Comparison of ENCODE assay signal across 8 cellular contexts in genomic region chr2:63588385-63589147, GRCh38. TPM values are rescaled to one million over a fixed set of nuclear protein-coding genes. Genes with fewer than 3 reads are reported as not detected.
DNase-seq lines count a peak whose midpoint lies in the region; ATAC-seq and TF ChIP-seq lines count a peak whose summit lies in the region.

MDH1 (plus strand) TSS chr2:63588963; CDS start chr2:63589044, 81 bp downstream.
A gene with protein sequence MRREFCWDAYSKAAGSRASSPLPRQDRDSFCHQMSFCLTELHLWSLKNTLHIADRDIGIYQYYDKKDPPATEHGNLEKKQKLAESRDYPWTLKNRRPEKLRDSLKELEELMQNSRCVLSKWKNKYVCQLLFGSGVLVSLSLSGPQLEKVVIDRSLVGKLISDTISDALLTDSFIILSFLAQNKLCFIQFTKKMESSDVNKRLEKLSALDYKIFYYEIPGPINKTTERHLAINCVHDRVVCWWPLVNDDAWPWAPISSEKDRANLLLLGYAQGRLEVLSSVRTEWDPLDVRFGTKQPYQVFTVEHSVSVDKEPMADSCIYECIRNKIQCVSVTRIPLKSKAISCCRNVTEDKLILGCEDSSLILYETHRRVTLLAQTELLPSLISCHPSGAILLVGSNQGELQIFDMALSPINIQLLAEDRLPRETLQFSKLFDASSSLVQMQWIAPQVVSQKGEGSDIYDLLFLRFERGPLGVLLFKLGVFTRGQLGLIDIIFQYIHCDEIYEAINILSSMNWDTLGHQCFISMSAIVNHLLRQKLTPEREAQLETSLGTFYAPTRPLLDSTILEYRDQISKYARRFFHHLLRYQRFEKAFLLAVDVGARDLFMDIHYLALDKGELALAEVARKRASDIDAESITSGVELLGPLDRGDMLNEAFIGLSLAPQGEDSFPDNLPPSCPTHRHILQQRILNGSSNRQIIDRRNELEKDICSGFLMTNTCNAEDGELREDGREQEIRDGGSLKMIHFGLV (minus strand): TSS chr2:63588477. CDS start chr2:63588271, 206 bp downstream.

- in situ Hi-C loops in Panc1 (cut with HindIII; ENCODE audit: low pct_unique_long_range_greater_than_20kb, low sequenced_read_pairs): no loop called here

- H3K4me3 ChIP-seq in KMS-11 (IDR thresholded peaks at IDR 0.05; ENCODE audit: insufficient read depth, low read depth, low read length) (peak within 1 kb of the TSS; percentile 96), Panc1 (ENCODE audit: low read depth in 2 of 2, low read length in 2 of 2) (peak within 1 kb of the TSS; percentile 96 to 99), esophagus muscularis mucosa (peak within 1 kb of the TSS; percentile 75 to 92 (median 84)), muscle layer of colon (ENCODE audit: low read depth in 1 of 2, low read length in 2 of 2) (peak within 1 kb of the TSS; percentile 80 to 94)

- peaks cover 41% of the 10 kb centered on the region for H3K4me1 Mint-ChIP-seq in activated T-cell treated with anti-CD3 and anti-CD28 coated beads, Interleukin-2, amount 50 U/mL, for 72 hours (ENCODE audit: low read depth)

- no peaks in the 10 kb centered on the region for H3K9me3 Mint-ChIP-seq in activated T-cell treated with anti-CD3 and anti-CD28 coated beads, Interleukin-2, amount 50 U/mL, for 72 hours

- WGBS in esophagus muscularis mucosa: under 1% methylated on average over 28 of the region's 44 CpGs

- CTCF ChIA-PET in Panc1 (lab: Charles Lee): interaction anchor here (1.4 kb wide), 1 partner anchor 11 kb away, joined by 3 read pairs; no protein-coding TSS in a partner anchor

- POLR2A ChIA-PET in Panc1 (lab: Charles Lee): interaction anchor here (0.5 to 0.6 kb wide), 2 partner anchors 15 to 608 kb away, joined by 3 to 5 read pairs; no protein-coding TSS in a partner anchor

- H3K9me3 ChIP-seq in Panc1 (ENCODE audit: control insufficient read depth, insufficient read depth, low read depth, low read length): no peaks in the 10 kb centered on the region
- no peaks in the 10 kb centered on the region for H3K9me3 ChIP-seq in esophagus muscularis mucosa
- H3K9me3 ChIP-seq in muscle layer of colon (ENCODE audit: low read length): no peaks in the 10 kb centered on the region

- H3K27ac Mint-ChIP-seq in activated T-cell treated with anti-CD3 and anti-CD28 coated beads, Interleukin-2, amount 50 U/mL, for 72 hours: peak within 1 kb of the TSS; percentile 90

- no peak for TF ChIP-seq EP300 in esophagus muscularis mucosa (IDR thresholded peaks at IDR 0.05)

- no peaks in the 10 kb centered on the region for H3K27me3 ChIP-seq in KMS-11 (ENCODE audit: insufficient read depth, low read depth)
- H3K27me3 ChIP-seq in Panc1 (ENCODE audit: control insufficient read depth, insufficient read depth, low read length): no peaks in the 10 kb centered on the region
- no peaks in the 10 kb centered on the region for H3K27me3 ChIP-seq in esophagus muscularis mucosa
- H3K27me3 ChIP-seq in muscle layer of colon (ENCODE audit: control insufficient read depth in 1 of 2, insufficient read depth in 2 of 2, low read length in 2 of 2): no peaks in the 10 kb centered on the region

- H3K4me1 ChIP-seq in KMS-11 (ENCODE audit: low read depth, poor library complexity, severe bottlenecking): peaks cover 49% of the 10 kb centered on the region
- H3K4me1 ChIP-seq in Panc1 (ENCODE audit: control insufficient read depth, insufficient read depth, low read length): peaks cover 30% of the 10 kb centered on the region
- H3K4me1 ChIP-seq in esophagus muscularis mucosa: peaks cover 15 to 57% (median 54%) of the 10 kb centered on the region in 4 donors
- H3K4me1 ChIP-seq in muscle layer of colon (ENCODE audit: insufficient read depth, low read length): peaks cover 30% of the 10 kb centered on the region

- TF ChIP-seq POLR2A in esophagus muscularis mucosa (IDR thresholded peaks at IDR 0.05; ENCODE audit: low read depth): peak; percentile 7

- ATAC-seq in GM21786 (IDR thresholded peaks at IDR 0.05; ENCODE audit: unreplicated experiment) (peak; percentile 78), Panc1 (peak; percentile 97)
- peak; percentile 90 to 91 for ATAC-seq in activated T-cell treated with anti-CD3 and anti-CD28 coated beads, Interleukin-2, amount 50 U/mL, for 72 hours (replicated peaks in 1 of 2)

- H3K79me2 ChIP-seq in KMS-11 (ENCODE audit: insufficient read depth, low read depth): peaks cover 62% of the 10 kb centered on the region

- BruUV-seq in Panc1 (replicated peaks; lab: Mats Ljungman, UMichigan): no TSS peak

- peak within 1 kb of the TSS; percentile 56 for H3K27ac ChIP-seq in KMS-11
- peak within 1 kb of the TSS; percentile 96 for H3K27ac ChIP-seq in Panc1 (ENCODE audit: low read length)
- H3K27ac ChIP-seq in esophagus muscularis mucosa (replicated peaks in 1 of 4): peak within 1 kb of the TSS; percentile 84 to 93 (median 91)
- peak within 1 kb of the TSS; percentile 91 for H3K27ac ChIP-seq in muscle layer of colon (ENCODE audit: low read depth, low read length)

- H3K36me3 Mint-ChIP-seq in activated T-cell treated with anti-CD3 and anti-CD28 coated beads, Interleukin-2, amount 50 U/mL, for 72 hours (ENCODE audit: insufficient read depth in 2 of 2): peaks cover 0 to 10% of the 10 kb centered on the region in 2 donors

- H3K4me2 ChIP-seq in KMS-11: peak within 1 kb of the TSS; percentile 95

- DNase-seq in DMS79 treated with DMSO at 0.1 percent for 48 hours (lab: John Stamatoyannopoulos, UW): peak; percentile 98
- peak; percentile 98 for DNase-seq in Panc1 (ENCODE audit: low read depth, low spot score)
- peak; percentile 91 to 94 for DNase-seq in activated T-cell treated with anti-CD3 and anti-CD28 coated beads, Interleukin-2, amount 50 U/mL, for 72 hours
- peak; percentile 97 for DNase-seq in esophagus muscularis mucosa (ENCODE audit: extremely low spot score)
- peak; percentile 78 to 80 for DNase-seq in stimulated activated CD8-positive, alpha-beta memory T cell treated with anti-CD3 and anti-CD28 coated beads, Interleukin-7, amount 100 ng/mL, for 1 hour (ENCODE audit: low read depth in 2 of 2)

- H3K36me3 ChIP-seq in KMS-11 (ENCODE audit: insufficient read depth) (no peaks in the 10 kb centered on the region), Panc1 (ENCODE audit: control insufficient read depth, insufficient read depth, low read length) (peaks cover 10% of the 10 kb centered on the region), esophagus muscularis mucosa (peaks cover 0 to 5% (median 0%) of the 10 kb centered on the region in 4 donors), muscle layer of colon (ENCODE audit: insufficient read depth, low read length) (no peaks in the 10 kb centered on the region)

- no peaks in the 10 kb centered on the region for H4K20me1 ChIP-seq in KMS-11 (ENCODE audit: insufficient read depth)

- peak within 1 kb of the TSS; percentile 88 for H2AFZ ChIP-seq in KMS-11 (ENCODE audit: low read depth)

- intact Hi-C loops in Panc1 (cut with micrococcal nuclease; ENCODE audit: unreplicated experiment) (loop anchor here (5.0 kb wide), 1 partner anchor 851 kb away; no protein-coding TSS in a partner anchor), esophagus muscularis mucosa (cut with DNase I) (loop anchor here (5.0 kb wide), 1 partner anchor 254 kb away; the partner anchor contains the start of gene UGP2)

- H3K4me3 Mint-ChIP-seq in activated T-cell treated with anti-CD3 and anti-CD28 coated beads, Interleukin-2, amount 50 U/mL, for 72 hours: peak within 1 kb of the TSS; percentile 92 to 98

- H3K9ac ChIP-seq in KMS-11 (peak within 1 kb of the TSS; percentile 73), muscle layer of colon (ENCODE audit: low read length) (peak within 1 kb of the TSS; percentile 71)

- H3K27me3 Mint-ChIP-seq in activated T-cell treated with anti-CD3 and anti-CD28 coated beads, Interleukin-2, amount 50 U/mL, for 72 hours (ENCODE audit: low read depth): no peaks in the 10 kb centered on the region

- TF ChIP-seq CTCF in KMS-11 (conservative IDR thresholded peaks at IDR 0.05; ENCODE audit: low read depth, low read length) (no peak), Panc1 (IDR thresholded peaks at IDR 0.05) (no peak), esophagus muscularis mucosa (IDR thresholded peaks at IDR 0.05) (no peak)

RNA-seq across cellular contexts. Expression of gene MDH1, which starts in this region (rescaled TPM):
- total RNA-seq in Panc1 (2021; ENCODE audit: unreplicated experiment) (200 TPM), esophagus muscularis mucosa (100 to 1,000 TPM; 169 to 206 (median 182) TPM)
- polyA plus RNA-seq in Panc1 (2012; ENCODE audit: insufficient read length): 159 TPM
- 100 to 1,000 TPM; 170 to 171 TPM for total RNA-seq in activated T-cell treated with anti-CD3 and anti-CD28 coated beads, Interleukin-2, amount 50 U/mL, for 72 hours

RNA-seq across cellular contexts. Expression of the second gene that starts in this region (rescaled TPM):
- 7.4 TPM for total RNA-seq in Panc1 (2021; ENCODE audit: unreplicated experiment)
- 3.7 TPM for polyA plus RNA-seq in Panc1 (2012; ENCODE audit: insufficient read length)
- total RNA-seq in activated T-cell treated with anti-CD3 and anti-CD28 coated beads, Interleukin-2, amount 50 U/mL, for 72 hours: 1 to 10 TPM; 7.0 to 10.0 TPM
- 10 to 100 TPM in 3 of 4 donors, 1 to 10 TPM in 1; 7.8 to 23.7 (median 10.7) TPM for total RNA-seq in esophagus muscularis mucosa

Comparison
In these comparisons a context has a peak if more than half of its experiments do, and no peak if none do; other contexts are left out.
1. Peak in every context shown above with its lines: DNase-seq, ATAC-seq, H3K4me3 ChIP-seq and H3K27ac ChIP-seq.